In genomic region chr4:94304365-94304971, GRCh38 we compare ENCODE assay signal across 8 cellular contexts. TPM values are rescaled to one million over a fixed set of nuclear protein-coding genes. Genes with fewer than 3 reads are reported as not detected.
A peak's percentile ranks its signal among the peaks of the same experiment; 100 is the strongest.
DNase-seq lines count a peak whose midpoint lies in the region; ATAC-seq, FAIRE-seq and TF ChIP-seq lines count a peak whose summit lies in the region.

No MANE protein-coding gene starts in this region.

- peak; percentile 78 for TF ChIP-seq CTCF in neural progenitor cell (IDR thresholded peaks at IDR 0.05)

- H3K79me2 ChIP-seq in neural progenitor cell (ENCODE audit: low read depth), result no peaks in the 10 kb centered on the region

- H3K4me1 Mint-ChIP-seq in neural progenitor cell (peaks cover 8% of the 10 kb centered on the region), immature natural killer cell (no peaks in the 10 kb centered on the region)

- H3K4me2 ChIP-seq in neural progenitor cell, result no peak overlapping the region

- H3K27ac Mint-ChIP-seq in neural progenitor cell (no peak overlapping the region), immature natural killer cell (no peak overlapping the region)

- H3K27ac ChIP-seq in neural progenitor cell, result no peak overlapping the region

- H2AFZ ChIP-seq in neural progenitor cell (replicated peaks), result no peak overlapping the region

- ATAC-seq in GM21529 (IDR thresholded peaks at IDR 0.05; ENCODE audit: unreplicated experiment), result peak; percentile 68

- no peak overlapping the region for H3K4me3 ChIP-seq in NT2/D1 (ENCODE audit: insufficient read length, low read depth)
- H3K4me3 ChIP-seq in neural progenitor cell, result no peak overlapping the region

- H3K9me3 ChIP-seq in NT2/D1 (ENCODE audit: insufficient read depth, low read length) (no peaks in the 10 kb centered on the region), neural progenitor cell (ENCODE audit: low read depth) (no peaks in the 10 kb centered on the region)

- no peaks in the 10 kb centered on the region for H3K9me3 Mint-ChIP-seq in neural progenitor cell
- H3K9me3 Mint-ChIP-seq in immature natural killer cell, result no peaks in the 10 kb centered on the region

- no peaks in the 10 kb centered on the region for H3K36me3 ChIP-seq in NT2/D1 (ENCODE audit: insufficient read depth, insufficient read length, low read length)
- H3K36me3 ChIP-seq in neural progenitor cell, result no peaks in the 10 kb centered on the region

- H3K4me3 Mint-ChIP-seq in neural progenitor cell (no peak overlapping the region), immature natural killer cell (no peak overlapping the region)

- H3K4me1 ChIP-seq in NT2/D1 (ENCODE audit: insufficient read depth, insufficient read length), result no peaks in the 10 kb centered on the region
- no peaks in the 10 kb centered on the region for H3K4me1 ChIP-seq in neural progenitor cell

- peak; percentile 25 for DNase-seq in NCI-H2171 treated with DMSO at 0.1 percent for 48 hours (lab: John Stamatoyannopoulos, UW)
- no peak for DNase-seq in NCI-H2171 (lab: John Stamatoyannopoulos, UW)
- peak; percentile 9 for DNase-seq in NT2/D1 (ENCODE audit: low read depth, low spot score)
- peak; percentile 31 for DNase-seq in neural progenitor cell (ENCODE audit: low spot score)
- DNase-seq in immature natural killer cell, result no peak
- DNase-seq in central memory CD4-positive, alpha-beta T cell, result no peak

- H3F3A ChIP-seq in neural progenitor cell (ENCODE audit: low read depth), result no peaks in the 10 kb centered on the region

- H3K36me3 Mint-ChIP-seq in neural progenitor cell (no peaks in the 10 kb centered on the region), immature natural killer cell (no peaks in the 10 kb centered on the region)

- no peak overlapping the region for H3K9ac ChIP-seq in NT2/D1 (ENCODE audit: insufficient read length, low read depth)
- H3K9ac ChIP-seq in neural progenitor cell, result no peak overlapping the region

- peak; percentile 60 for FAIRE-seq in endometrium (lab: Jason Lieb, UNC)

- no peaks in the 10 kb centered on the region for H3K27me3 Mint-ChIP-seq in neural progenitor cell (ENCODE audit: insufficient read depth, low read depth)
- peaks cover 0 to 2% (median 0%) of the 10 kb centered on the region in 3 donors for H3K27me3 Mint-ChIP-seq in immature natural killer cell (ENCODE audit: low read depth in 3 of 3)

- no peaks in the 10 kb centered on the region for H4K20me1 ChIP-seq in neural progenitor cell (ENCODE audit: low read depth)

- H3K27me3 ChIP-seq in NT2/D1 (ENCODE audit: insufficient read depth, insufficient read length) (no peaks in the 10 kb centered on the region), neural progenitor cell (no peaks in the 10 kb centered on the region)

RNA-seq across cellular contexts. Expression of gene HPGDS, which starts 38.2 kb away (rescaled TPM):
- total RNA-seq in neural progenitor cell (ENCODE audit: low replicate concordance), result not detected in 2 replicates
- polyA plus RNA-seq in immature natural killer cell, result under 1 TPM in 1 of 3 donors, not detected in 2; 0.22 TPM

Comparison
In these comparisons a context has a peak if more than half of its experiments do, and no peak if none do; other contexts are left out.
1. DNase-seq: peak in NCI-H2171 treated with DMSO at 0.1 percent for 48 hours (single experiment), NT2/D1 (single experiment) and neural progenitor cell (single experiment); none in NCI-H2171 (single experiment), immature natural killer cell (0 of 3) and central memory CD4-positive, alpha-beta T cell (single experiment).